In the genomic region with DNA sequence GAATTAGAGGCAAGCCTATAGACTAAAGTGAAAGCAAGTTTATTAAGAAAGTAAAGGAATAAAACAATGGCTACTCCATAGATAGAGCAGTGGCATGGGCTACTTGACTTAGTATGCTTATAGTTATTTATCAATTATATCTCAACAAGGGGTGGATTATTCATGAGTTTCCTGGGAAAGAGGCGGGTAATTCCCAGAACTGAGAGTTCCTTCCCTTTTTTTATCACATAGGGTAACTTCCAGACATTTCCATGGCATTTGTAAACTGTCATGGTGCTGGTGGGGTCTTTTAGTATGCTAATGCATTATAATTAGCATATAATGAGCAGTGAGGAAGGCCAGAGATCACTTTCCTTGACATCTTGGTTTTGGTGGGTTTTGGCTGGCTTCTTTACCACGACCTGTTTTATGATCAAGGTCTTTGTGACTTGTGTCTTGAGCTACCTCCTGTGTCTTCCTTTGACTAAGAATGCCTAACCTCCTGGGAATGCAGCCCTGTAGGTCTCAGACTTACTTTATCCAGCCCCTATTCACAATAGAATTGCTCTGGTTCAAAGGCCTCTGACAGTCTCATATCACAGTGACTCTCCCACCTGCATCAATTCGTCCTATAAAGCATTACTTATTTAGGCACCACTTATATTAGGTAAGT, we compare ENCODE assay signal across 2 cellular contexts.
TF ChIP-seq lines count a peak whose summit lies in the region.

No MANE protein-coding gene starts in this region.

TF ChIP-seq in SK-N-SH, 30 proteins besides CTCF, POLR2A, EP300 and RAD21 (continued from another document):
- TF ChIP-seq, protein P1, sequence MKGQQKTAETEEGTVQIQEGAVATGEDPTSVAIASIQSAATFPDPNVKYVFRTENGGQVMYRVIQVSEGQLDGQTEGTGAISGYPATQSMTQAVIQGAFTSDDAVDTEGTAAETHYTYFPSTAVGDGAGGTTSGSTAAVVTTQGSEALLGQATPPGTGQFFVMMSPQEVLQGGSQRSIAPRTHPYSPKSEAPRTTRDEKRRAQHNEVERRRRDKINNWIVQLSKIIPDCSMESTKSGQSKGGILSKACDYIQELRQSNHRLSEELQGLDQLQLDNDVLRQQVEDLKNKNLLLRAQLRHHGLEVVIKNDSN (IDR thresholded peaks at IDR 0.05; ENCODE audit: borderline replicate concordance, low read depth), result no peak
- TF ChIP-seq FOXJ3 (CRISPR knock-in tag; IDR thresholded peaks at IDR 0.05) (no peak), FOSL2 (IDR thresholded peaks at IDR 0.05; ENCODE audit: borderline replicate concordance, low read depth) (no peak), GABPA (IDR thresholded peaks at IDR 0.05; ENCODE audit: low read depth) (no peak), TEAD4 (IDR thresholded peaks at IDR 0.05; ENCODE audit: borderline replicate concordance, insufficient read depth) (no peak), FOXM1 (IDR thresholded peaks at IDR 0.05; ENCODE audit: low read depth) (no peak), EZH2phosphoT487 (IDR thresholded peaks at IDR 0.05; ENCODE audit: borderline replicate concordance, low read depth) (no peak), RCOR1 (IDR thresholded peaks at IDR 0.05; ENCODE audit: low read length) (no peak), NFIC (IDR thresholded peaks at IDR 0.05; ENCODE audit: borderline replicate concordance) (no peak), RXRA (IDR thresholded peaks at IDR 0.05; ENCODE audit: borderline replicate concordance, low read depth) (no peak), NRF1 (IDR thresholded peaks at IDR 0.05; ENCODE audit: low read depth, low read length) (no peak), CHD2 (IDR thresholded peaks at IDR 0.05; ENCODE audit: low read length, partially characterized antibody) (no peak), SIN3A (IDR thresholded peaks at IDR 0.05; ENCODE audit: borderline replicate concordance, low read depth, low read length) (no peak)
- TF ChIP-seq, protein P2, sequence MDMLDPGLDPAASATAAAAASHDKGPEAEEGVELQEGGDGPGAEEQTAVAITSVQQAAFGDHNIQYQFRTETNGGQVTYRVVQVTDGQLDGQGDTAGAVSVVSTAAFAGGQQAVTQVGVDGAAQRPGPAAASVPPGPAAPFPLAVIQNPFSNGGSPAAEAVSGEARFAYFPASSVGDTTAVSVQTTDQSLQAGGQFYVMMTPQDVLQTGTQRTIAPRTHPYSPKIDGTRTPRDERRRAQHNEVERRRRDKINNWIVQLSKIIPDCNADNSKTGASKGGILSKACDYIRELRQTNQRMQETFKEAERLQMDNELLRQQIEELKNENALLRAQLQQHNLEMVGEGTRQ (IDR thresholded peaks at IDR 0.05; ENCODE audit: borderline replicate concordance, low read depth, low read length), result no peak

TF ChIP-seq in SK-N-SH treated with all-trans-retinoic acid at 6 μM for 48 hours, 23 proteins besides CTCF, POLR2A, EP300 and RAD21 (continued from another document):
- TF ChIP-seq, protein P3, sequence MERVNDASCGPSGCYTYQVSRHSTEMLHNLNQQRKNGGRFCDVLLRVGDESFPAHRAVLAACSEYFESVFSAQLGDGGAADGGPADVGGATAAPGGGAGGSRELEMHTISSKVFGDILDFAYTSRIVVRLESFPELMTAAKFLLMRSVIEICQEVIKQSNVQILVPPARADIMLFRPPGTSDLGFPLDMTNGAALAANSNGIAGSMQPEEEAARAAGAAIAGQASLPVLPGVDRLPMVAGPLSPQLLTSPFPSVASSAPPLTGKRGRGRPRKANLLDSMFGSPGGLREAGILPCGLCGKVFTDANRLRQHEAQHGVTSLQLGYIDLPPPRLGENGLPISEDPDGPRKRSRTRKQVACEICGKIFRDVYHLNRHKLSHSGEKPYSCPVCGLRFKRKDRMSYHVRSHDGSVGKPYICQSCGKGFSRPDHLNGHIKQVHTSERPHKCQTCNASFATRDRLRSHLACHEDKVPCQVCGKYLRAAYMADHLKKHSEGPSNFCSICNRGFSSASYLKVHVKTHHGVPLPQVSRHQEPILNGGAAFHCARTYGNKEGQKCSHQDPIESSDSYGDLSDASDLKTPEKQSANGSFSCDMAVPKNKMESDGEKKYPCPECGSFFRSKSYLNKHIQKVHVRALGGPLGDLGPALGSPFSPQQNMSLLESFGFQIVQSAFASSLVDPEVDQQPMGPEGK (CRISPR knock-in tag; IDR thresholded peaks at IDR 0.05; ENCODE audit: borderline replicate concordance), result no peak
- TF ChIP-seq PPARA (CRISPR knock-in tag; IDR thresholded peaks at IDR 0.05; ENCODE audit: borderline replicate concordance) (no peak), ZFP3 (CRISPR knock-in tag; IDR thresholded peaks at IDR 0.05) (no peak), ESRRG (CRISPR knock-in tag; IDR thresholded peaks at IDR 0.05) (no peak), ZNF8 (CRISPR knock-in tag; IDR thresholded peaks at IDR 0.05) (no peak), SNAI2 (CRISPR knock-in tag; IDR thresholded peaks at IDR 0.05) (no peak), ZC3H10 (CRISPR knock-in tag; IDR thresholded peaks at IDR 0.05) (no peak), ARNTL (CRISPR knock-in tag; IDR thresholded peaks at IDR 0.05; ENCODE audit: borderline replicate concordance, low read depth) (no peak), TCF4 (CRISPR knock-in tag; IDR thresholded peaks at IDR 0.05; ENCODE audit: borderline replicate concordance) (no peak), ISL1 (CRISPR knock-in tag; IDR thresholded peaks at IDR 0.05) (no peak), ZNF565 (CRISPR knock-in tag; conservative IDR thresholded peaks at IDR 0.05; ENCODE audit: low read depth) (no peak)
- TF ChIP-seq, protein P4, sequence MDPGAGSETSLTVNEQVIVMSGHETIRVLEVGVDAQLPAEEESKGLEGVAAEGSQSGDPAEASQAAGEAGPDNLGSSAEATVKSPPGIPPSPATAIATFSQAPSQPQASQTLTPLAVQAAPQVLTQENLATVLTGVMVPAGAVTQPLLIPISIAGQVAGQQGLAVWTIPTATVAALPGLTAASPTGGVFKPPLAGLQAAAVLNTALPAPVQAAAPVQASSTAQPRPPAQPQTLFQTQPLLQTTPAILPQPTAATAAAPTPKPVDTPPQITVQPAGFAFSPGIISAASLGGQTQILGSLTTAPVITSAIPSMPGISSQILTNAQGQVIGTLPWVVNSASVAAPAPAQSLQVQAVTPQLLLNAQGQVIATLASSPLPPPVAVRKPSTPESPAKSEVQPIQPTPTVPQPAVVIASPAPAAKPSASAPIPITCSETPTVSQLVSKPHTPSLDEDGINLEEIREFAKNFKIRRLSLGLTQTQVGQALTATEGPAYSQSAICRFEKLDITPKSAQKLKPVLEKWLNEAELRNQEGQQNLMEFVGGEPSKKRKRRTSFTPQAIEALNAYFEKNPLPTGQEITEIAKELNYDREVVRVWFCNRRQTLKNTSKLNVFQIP (CRISPR knock-in tag; IDR thresholded peaks at IDR 0.05; ENCODE audit: borderline replicate concordance, low read depth), result no peak
- TF ChIP-seq, protein P5, sequence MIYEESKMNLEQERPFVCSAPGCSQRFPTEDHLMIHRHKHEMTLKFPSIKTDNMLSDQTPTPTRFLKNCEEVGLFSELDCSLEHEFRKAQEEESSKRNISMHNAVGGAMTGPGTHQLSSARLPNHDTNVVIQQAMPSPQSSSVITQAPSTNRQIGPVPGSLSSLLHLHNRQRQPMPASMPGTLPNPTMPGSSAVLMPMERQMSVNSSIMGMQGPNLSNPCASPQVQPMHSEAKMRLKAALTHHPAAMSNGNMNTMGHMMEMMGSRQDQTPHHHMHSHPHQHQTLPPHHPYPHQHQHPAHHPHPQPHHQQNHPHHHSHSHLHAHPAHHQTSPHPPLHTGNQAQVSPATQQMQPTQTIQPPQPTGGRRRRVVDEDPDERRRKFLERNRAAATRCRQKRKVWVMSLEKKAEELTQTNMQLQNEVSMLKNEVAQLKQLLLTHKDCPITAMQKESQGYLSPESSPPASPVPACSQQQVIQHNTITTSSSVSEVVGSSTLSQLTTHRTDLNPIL (CRISPR knock-in tag; IDR thresholded peaks at IDR 0.05; ENCODE audit: low read depth), result no peak
- TF ChIP-seq, protein P6, sequence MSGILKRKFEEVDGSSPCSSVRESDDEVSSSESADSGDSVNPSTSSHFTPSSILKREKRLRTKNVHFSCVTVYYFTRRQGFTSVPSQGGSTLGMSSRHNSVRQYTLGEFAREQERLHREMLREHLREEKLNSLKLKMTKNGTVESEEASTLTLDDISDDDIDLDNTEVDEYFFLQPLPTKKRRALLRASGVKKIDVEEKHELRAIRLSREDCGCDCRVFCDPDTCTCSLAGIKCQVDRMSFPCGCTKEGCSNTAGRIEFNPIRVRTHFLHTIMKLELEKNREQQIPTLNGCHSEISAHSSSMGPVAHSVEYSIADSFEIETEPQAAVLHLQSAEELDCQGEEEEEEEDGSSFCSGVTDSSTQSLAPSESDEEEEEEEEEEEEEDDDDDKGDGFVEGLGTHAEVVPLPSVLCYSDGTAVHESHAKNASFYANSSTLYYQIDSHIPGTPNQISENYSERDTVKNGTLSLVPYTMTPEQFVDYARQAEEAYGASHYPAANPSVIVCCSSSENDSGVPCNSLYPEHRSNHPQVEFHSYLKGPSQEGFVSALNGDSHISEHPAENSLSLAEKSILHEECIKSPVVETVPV (CRISPR knock-in tag; IDR thresholded peaks at IDR 0.05), result no peak
